8 cellular contexts compared by ENCODE assay signal in genomic region chr16:50547340-50547865, GRCh38. TPM values are rescaled to one million over a fixed set of nuclear protein-coding genes. Genes with fewer than 3 reads are reported as not detected.
DNase-seq lines count a peak whose midpoint lies in the region; ATAC-seq and TF ChIP-seq lines count a peak whose summit lies in the region.

No MANE protein-coding gene starts in this region.

- H3K9me3 ChIP-seq in NT2/D1 (ENCODE audit: insufficient read depth, low read length): 0 out of 2 replicates have a peak, but pooled peaks cover 10% of the 10 kb centered on the region
- H3K9me3 ChIP-seq in ovary: no peaks in the 10 kb centered on the region
- H3K9me3 ChIP-seq in tibial nerve: no peaks in the 10 kb centered on the region

- no peak for TF ChIP-seq CTCF in fibroblast of mammary gland (conservative IDR thresholded peaks at IDR 0.05; ENCODE audit: control insufficient read depth, insufficient read depth, low read depth, low read length)
- TF ChIP-seq CTCF in ovary (IDR thresholded peaks at IDR 0.05): peak in 1 of 3 donors; percentile 16
- TF ChIP-seq CTCF in tibial nerve (IDR thresholded peaks at IDR 0.05): peak in 4 of 5 experiments; percentile 9 to 25 (median 12)

- TF ChIP-seq EP300 in ovary (IDR thresholded peaks at IDR 0.05): no peak
- no peak for TF ChIP-seq EP300 in tibial nerve (IDR thresholded peaks at IDR 0.05)

- H3K27me3 ChIP-seq in NT2/D1 (ENCODE audit: insufficient read depth, insufficient read length): peaks cover 37% of the 10 kb centered on the region
- no peaks in the 10 kb centered on the region for H3K27me3 ChIP-seq in ovary
- peaks cover 0 to 33% of the 10 kb centered on the region in 2 donors for H3K27me3 ChIP-seq in tibial nerve

- peak; percentile 62 for DNase-seq in D341Med (ENCODE audit: low spot score)
- DNase-seq in HEK293T (ENCODE audit: extremely low spot score): peak; percentile 39
- DNase-seq in NT2/D1 (ENCODE audit: low read depth, low spot score): no peak
- peak; percentile 86 for DNase-seq in activated T-cell treated with anti-CD3 and anti-CD28 coated beads, Interleukin-2, amount 50 U/mL, for 1 hour
- DNase-seq in fibroblast of mammary gland (ENCODE audit: low read depth): no peak
- DNase-seq in ovary: peak; percentile 60 to 71 (median 62)
- DNase-seq in tibial nerve (ENCODE audit: low spot score in 2 of 2): no peak

- CTCF ChIA-PET in HEK293T (lab: Yijun Ruan, JAX): no interaction called here

- peak overlapping the region; percentile 45 for H3K4me3 ChIP-seq in NT2/D1 (ENCODE audit: insufficient read length, low read depth)
- peak overlapping the region; percentile 49 for H3K4me3 ChIP-seq in fibroblast of mammary gland (ENCODE audit: control insufficient read depth, low read depth, low read length)
- peak overlapping the region; percentile 74 for H3K4me3 ChIP-seq in ovary
- H3K4me3 ChIP-seq in tibial nerve: peak overlapping the region; percentile 53 to 94 (median 70)

- no peak for ATAC-seq in HG03565 (IDR thresholded peaks at IDR 0.05; ENCODE audit: unreplicated experiment)

- WGBS in ovary, 3 donors: 2 to 4% (median 2%) methylated on average over 34 of the region's 34 CpGs
- WGBS in tibial nerve, 2 donors: 4 to 8% methylated on average over 21 to 34 of the region's 34 CpGs

- H3K4me1 ChIP-seq in NT2/D1 (ENCODE audit: insufficient read depth, insufficient read length): peaks cover 6% of the 10 kb centered on the region
- H3K4me1 ChIP-seq in ovary (ENCODE audit: insufficient read depth): peaks cover 4% of the 10 kb centered on the region
- peaks cover 0 to 21% (median 3%) of the 10 kb centered on the region in 4 donors for H3K4me1 ChIP-seq in tibial nerve

- H3K9ac ChIP-seq in NT2/D1 (ENCODE audit: insufficient read length, low read depth): no peak overlapping the region

- peaks cover 11% of the 10 kb centered on the region for H3K36me3 ChIP-seq in NT2/D1 (ENCODE audit: insufficient read depth, insufficient read length, low read length)
- no peaks in the 10 kb centered on the region for H3K36me3 ChIP-seq in ovary
- no peaks in the 10 kb centered on the region for H3K36me3 ChIP-seq in tibial nerve

- no peak overlapping the region for H3K27ac ChIP-seq in ovary
- peak overlapping the region in 1 of 4 donors; percentile 55 for H3K27ac ChIP-seq in tibial nerve

- intact Hi-C loops in ovary (cut with DNase I): loop anchor here in 3 of 4 donors (5.0 to 10.0 kb wide), 4 partner anchors 65 to 480 kb away; partner anchors contain the start of gene HEATR3 (in 1 of the 3)

- TF ChIP-seq POLR2A in ovary (IDR thresholded peaks at IDR 0.05) (no peak), tibial nerve (IDR thresholded peaks at IDR 0.05) (no peak)

- POLR2A ChIA-PET in HEK293T (lab: Yijun Ruan, JAX): no interaction called here

TF ChIP-seq in HEK293T, 16 proteins besides CTCF, POLR2A, EP300 and RAD21:
- no peak for TF ChIP-seq HDGF (IDR thresholded peaks at IDR 0.05; ENCODE audit: borderline replicate concordance)
- no peak for TF ChIP-seq L3MBTL2 (conservative IDR thresholded peaks at IDR 0.05)
- TF ChIP-seq ZNF384 (IDR thresholded peaks at IDR 0.05): no peak
- no peak for TF ChIP-seq NFRKB (IDR thresholded peaks at IDR 0.05)
- TF ChIP-seq FOXA1 (IDR thresholded peaks at IDR 0.05): no peak
- TF ChIP-seq FOXK2 (IDR thresholded peaks at IDR 0.05): no peak
- no peak for TF ChIP-seq TARDBP (IDR thresholded peaks at IDR 0.05)
- TF ChIP-seq LEF1 (IDR thresholded peaks at IDR 0.05; ENCODE audit: borderline replicate concordance): no peak
- no peak for TF ChIP-seq PKNOX1 (IDR thresholded peaks at IDR 0.05)
- TF ChIP-seq CTBP1 (IDR thresholded peaks at IDR 0.05; ENCODE audit: borderline replicate concordance): no peak
- no peak for TF ChIP-seq SP1 (IDR thresholded peaks at IDR 0.05)
- no peak for TF ChIP-seq SUZ12 (IDR thresholded peaks at IDR 0.05)
- TF ChIP-seq ELF4 (IDR thresholded peaks at IDR 0.05): no peak
- TF ChIP-seq ARNT (IDR thresholded peaks at IDR 0.05): no peak
- no peak for TF ChIP-seq FOXM1 (IDR thresholded peaks at IDR 0.05; ENCODE audit: borderline replicate concordance)

RNA-seq across cellular contexts. Expression of gene NKD1, which starts 0.8 kb away (rescaled TPM):
- total RNA-seq in ovary (10 to 100 TPM in 6 of 7 donors, 1 to 10 TPM in 1; 3.3 to 72.1 (median 17.4) TPM), tibial nerve (10 to 100 TPM; 20.1 to 92.4 (median 43.1) TPM)
- 1 to 10 TPM; 2.5 to 6.8 TPM for polyA plus RNA-seq in ovary

Comparison
In these comparisons a context has a peak if more than half of its experiments do, and no peak if none do; other contexts are left out.
1. DNase-seq: peak in D341Med (single experiment), HEK293T (single experiment), activated T-cell treated with anti-CD3 and anti-CD28 coated beads, Interleukin-2, amount 50 U/mL, for 1 hour (single experiment) and ovary (5 of 5); none in NT2/D1 (single experiment), fibroblast of mammary gland (single experiment) and tibial nerve (0 of 2).
2. Peak in every context shown above with its lines, with median percentiles within 50 percentile points of each other: H3K4me3 ChIP-seq.